20 cellular contexts compared by ENCODE assay signal in genomic region chr14:64208261-64208660, GRCh38.
"Had no signal": no experiment of that assay in that cellular context is flagged by ENCODE, and none has a peak within 500 bp of the region (broad histone marks: within the 10 kb centered on the region; RNA-seq: fewer than 3 reads in every experiment).

No MANE protein-coding gene starts in this region.

- H3K4me3 Mint-ChIP-seq: activated CD4-positive, alpha-beta T cell treated with anti-CD3 and anti-CD28 coated beads for 36 hours; activated T-helper 17 cell treated with anti-CD3 and anti-CD28 coated beads, Interleukin-2, amount 50 U/mL, for 72 hours; neural crest cell had no signal

- H3K4me1 Mint-ChIP-seq: activated CD4-positive, alpha-beta T cell treated with anti-CD3 and anti-CD28 coated beads for 36 hours; activated T-helper 17 cell treated with anti-CD3 and anti-CD28 coated beads, Interleukin-2, amount 50 U/mL, for 72 hours had no signal

- H3K27ac ChIP-seq: body of pancreas, dorsolateral prefrontal cortex, vagina, VCaP had no signal

- H3K4me1 ChIP-seq: vagina had no signal

- H3K9me3 Mint-ChIP-seq: activated T-helper 17 cell treated with anti-CD3 and anti-CD28 coated beads, Interleukin-2, amount 50 U/mL, for 72 hours; neural crest cell had no signal

- H3K27me3 ChIP-seq: body of pancreas, dorsolateral prefrontal cortex, left lung, right atrium auricular region, vagina had no signal

- H3K27me3 Mint-ChIP-seq: activated CD4-positive, alpha-beta T cell treated with anti-CD3 and anti-CD28 coated beads for 36 hours; activated T-helper 17 cell treated with anti-CD3 and anti-CD28 coated beads, Interleukin-2, amount 50 U/mL, for 72 hours; progenitor cell of endocrine pancreas had no signal

- H3K27ac Mint-ChIP-seq: activated CD4-positive, alpha-beta T cell treated with anti-CD3 and anti-CD28 coated beads for 36 hours; activated T-helper 17 cell treated with anti-CD3 and anti-CD28 coated beads, Interleukin-2, amount 50 U/mL, for 72 hours had no signal

- H3K9me3 ChIP-seq: body of pancreas, left lung, right atrium auricular region, vagina had no signal

- H3K4me3 ChIP-seq: body of pancreas, dorsolateral prefrontal cortex, left lung, right atrium auricular region, vagina had no signal

- DNase-seq: activated CD4-positive, alpha-beta T cell treated with anti-CD3 and anti-CD28 coated beads for 36 hours; activated CD4-positive, alpha-beta T cell treated with anti-CD3 and anti-CD28 coated beads, Interleukin-2, amount 50 U/mL, for 48 hours; activated naive CD4-positive, alpha-beta T cell; body of pancreas; caudate nucleus; dorsolateral prefrontal cortex; erythroblast; left lung; mammary epithelial cell; stimulated activated CD4-positive, alpha-beta T cell treated with anti-CD3 and anti-CD28 coated beads, Interleukin-12 subunit alpha, Interleukin-12 subunit beta, amount 100 ng/mL, for 4 hours; stimulated activated CD4-positive, alpha-beta T cell treated with anti-CD3 and anti-CD28 coated beads, Interleukin-1b, Interleukin-23, amount 100 ng/mL, for 48 hours; stimulated activated CD8-positive, alpha-beta memory T cell treated with anti-CD3 and anti-CD28 coated beads, Interleukin-4, amount 100 ng/mL, for 48 hours; stimulated activated naive CD4-positive, alpha-beta T cell; T-helper 2 cell had no signal

- ATAC-seq: activated CD4-positive, alpha-beta T cell treated with anti-CD3 and anti-CD28 coated beads for 36 hours; activated T-helper 17 cell treated with anti-CD3 and anti-CD28 coated beads, Interleukin-2, amount 50 U/mL, for 72 hours; body of pancreas had no signal
